1 cellular context compared by ENCODE assay signal in the genomic region with DNA sequence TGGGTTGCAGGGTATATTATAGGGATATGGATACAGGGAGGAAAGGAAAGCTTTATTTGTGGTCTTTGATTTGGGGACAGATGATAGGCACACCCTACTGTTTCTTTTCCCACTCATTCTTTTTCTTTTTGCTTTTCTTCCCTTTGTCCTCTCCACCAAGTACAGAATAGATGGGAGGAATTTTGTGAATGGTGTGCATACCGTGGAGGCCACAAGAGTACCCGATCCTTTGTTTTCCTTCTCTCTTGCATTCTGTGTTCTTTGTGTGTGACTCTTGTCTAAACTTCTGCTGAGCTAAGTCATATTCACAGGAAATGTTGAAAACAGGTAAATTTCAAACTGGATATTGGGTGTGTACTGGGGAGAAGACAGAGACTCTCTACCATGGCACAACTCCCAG.
TF ChIP-seq lines count a peak whose summit lies in the region.

No MANE protein-coding gene starts in this region.

TF ChIP-seq in GM23338, 12 proteins besides CTCF, POLR2A, EP300 and RAD21 (continued from another document):
- TF ChIP-seq REST (IDR thresholded peaks at IDR 0.05; ENCODE audit: unreplicated experiment): no peak
- TF ChIP-seq ZNF462 (CRISPR knock-in tag; IDR thresholded peaks at IDR 0.05): no peak
- no peak for TF ChIP-seq STAT1 (IDR thresholded peaks at IDR 0.05; ENCODE audit: unreplicated experiment)
